Comparison of ENCODE assay signal across 11 cellular contexts in genomic region chr13:91729859-91730258, GRCh38.
"Had no signal": no experiment of that assay in that cellular context is flagged by ENCODE, and none has a peak within 500 bp of the region (broad histone marks: within the 10 kb centered on the region; RNA-seq: fewer than 3 reads in every experiment).

No MANE protein-coding gene starts in this region.

- H3K9me3 ChIP-seq: HAP-1 had no signal

- H3K9ac ChIP-seq: GM23248 had no signal

- H2AFZ ChIP-seq: GM23248, GM23338 had no signal

- H3K4me1 ChIP-seq: HAP-1 had no signal

- ATAC-seq: GM23338, HCT116 had no signal

- H3K4me2 ChIP-seq: GM23338 had no signal

- DNase-seq: GM23248, GOT3, H7, H9, HCEC 1CT, HFFc6 had no signal

- H3K36me3 ChIP-seq: HAP-1 had no signal

- H3K27ac ChIP-seq: GM23248 had no signal

- FAIRE-seq: H1, H54 had no signal

- H3K4me3 ChIP-seq: GM23248, GM23338, HAP-1 had no signal
